8 cellular contexts compared by ENCODE assay signal in genomic region chr4:48127231-48127881, GRCh38. TPM values are rescaled to one million over a fixed set of nuclear protein-coding genes. Genes with fewer than 3 reads are reported as not detected.
A peak's percentile ranks its signal among the peaks of the same experiment; 100 is the strongest.
DNase-seq lines count a peak whose midpoint lies in the region; ATAC-seq and TF ChIP-seq lines count a peak whose summit lies in the region.

No MANE protein-coding gene starts in this region.

- no peaks in the 10 kb centered on the region for H3K9me3 ChIP-seq in body of pancreas

- H3K27me3 ChIP-seq in body of pancreas: no peaks in the 10 kb centered on the region

- H3K27me3 Mint-ChIP-seq in natural killer cell treated with Interleukin-12 subunit alpha and Interleukin-12 subunit beta and Interleukin-15 and Interleukin-18, amount 100 ng/mL, for 72 hours: no peaks in the 10 kb centered on the region
- peaks cover 1% of the 10 kb centered on the region for H3K27me3 Mint-ChIP-seq in endothelial cell (ENCODE audit: unreplicated experiment)

- no peaks in the 10 kb centered on the region for H3K9me3 Mint-ChIP-seq in natural killer cell treated with Interleukin-12 subunit alpha and Interleukin-12 subunit beta and Interleukin-15 and Interleukin-18, amount 100 ng/mL, for 72 hours
- H3K9me3 Mint-ChIP-seq in endothelial cell (ENCODE audit: unreplicated experiment): no peaks in the 10 kb centered on the region

- no peak for TF ChIP-seq POLR2A in body of pancreas (IDR thresholded peaks at IDR 0.05)

- peak overlapping the region; percentile 91 for H3K4me3 Mint-ChIP-seq in natural killer cell treated with Interleukin-12 subunit alpha and Interleukin-12 subunit beta and Interleukin-15 and Interleukin-18, amount 100 ng/mL, for 72 hours
- no peak overlapping the region for H3K4me3 Mint-ChIP-seq in endothelial cell (ENCODE audit: unreplicated experiment)

- H3K4me1 Mint-ChIP-seq in natural killer cell treated with Interleukin-12 subunit alpha and Interleukin-12 subunit beta and Interleukin-15 and Interleukin-18, amount 100 ng/mL, for 72 hours (ENCODE audit: low read depth in 2 of 2): peaks cover 80 to 90% of the 10 kb centered on the region in 2 donors
- H3K4me1 Mint-ChIP-seq in endothelial cell (ENCODE audit: unreplicated experiment): no peaks in the 10 kb centered on the region

- in situ Hi-C loops in ACHN (cut with HindIII; ENCODE audit: low pct_ligation_motif_present, low pct_unique_long_range_greater_than_20kb, low sequenced_read_pairs): no loop called here

- DNase-seq in DMS79 (lab: John Stamatoyannopoulos, UW) (peak; percentile 5), NCI-H187 (lab: John Stamatoyannopoulos, UW) (peak; percentile 42 to 68), body of pancreas (no peak), ACHN (no peak), islet precursor cell (no peak), endothelial cell (ENCODE audit: low spot score) (no peak)
- DNase-seq in natural killer cell treated with Interleukin-12 subunit alpha and Interleukin-12 subunit beta and Interleukin-15 and Interleukin-18, amount 100 ng/mL, for 72 hours (ENCODE audit: low spot score): no peak

- no peak for TF ChIP-seq CTCF in body of pancreas (IDR thresholded peaks at IDR 0.05)
- TF ChIP-seq CTCF in endothelial cell (IDR thresholded peaks at IDR 0.05; ENCODE audit: unreplicated experiment): no peak

- intact Hi-C loops in body of pancreas (cut with DNase I): no loop called here

- no peaks in the 10 kb centered on the region for H3K36me3 ChIP-seq in body of pancreas (replicated peaks in 1 of 2; ENCODE audit: insufficient read depth in 1 of 2, low read depth in 2 of 2)

- H3K4me1 ChIP-seq in body of pancreas: peaks cover 23% of the 10 kb centered on the region

- WGBS in body of pancreas, 2 donors: 20 to 32% methylated on average over 7 of the region's 7 CpGs

- H3K4me3 ChIP-seq in body of pancreas: no peak overlapping the region

- H3K27ac Mint-ChIP-seq in natural killer cell treated with Interleukin-12 subunit alpha and Interleukin-12 subunit beta and Interleukin-15 and Interleukin-18, amount 100 ng/mL, for 72 hours: peak overlapping the region; percentile 93 to 94
- H3K27ac Mint-ChIP-seq in endothelial cell (ENCODE audit: unreplicated experiment): no peak overlapping the region

- no peaks in the 10 kb centered on the region for H3K36me3 Mint-ChIP-seq in natural killer cell treated with Interleukin-12 subunit alpha and Interleukin-12 subunit beta and Interleukin-15 and Interleukin-18, amount 100 ng/mL, for 72 hours
- H3K36me3 Mint-ChIP-seq in endothelial cell (ENCODE audit: low read depth, unreplicated experiment): no peaks in the 10 kb centered on the region

- H3K27ac ChIP-seq in body of pancreas: peak overlapping the region; percentile 4 to 53 (median 34)

- ATAC-seq in body of pancreas (peak; percentile 25), HG02571 (IDR thresholded peaks at IDR 0.05; ENCODE audit: unreplicated experiment) (no peak)
- no peak for ATAC-seq in natural killer cell treated with Interleukin-12 subunit alpha and Interleukin-12 subunit beta and Interleukin-15 and Interleukin-18, amount 100 ng/mL, for 72 hours

RNA-seq across cellular contexts. Expression of gene TXK, which starts 6.7 kb away (rescaled TPM):
- 1 to 10 TPM in 1 of 2 donors, under 1 TPM in 1; 0.66 to 1.3 TPM for total RNA-seq in body of pancreas
- 10 to 100 TPM; 26.1 to 60.2 TPM for total RNA-seq in natural killer cell treated with Interleukin-12 subunit alpha and Interleukin-12 subunit beta and Interleukin-15 and Interleukin-18, amount 100 ng/mL, for 72 hours
- 0.36 TPM for total RNA-seq in endothelial cell (ENCODE audit: unreplicated experiment)

Comparison
In these comparisons a context has a peak if more than half of its experiments do, and no peak if none do; other contexts are left out.
1. DNase-seq: peak in DMS79 (single experiment) and NCI-H187 (2 of 2); none in body of pancreas (0 of 4), natural killer cell treated with Interleukin-12 subunit alpha and Interleukin-12 subunit beta and Interleukin-15 and Interleukin-18, amount 100 ng/mL, for 72 hours (single experiment), ACHN (single experiment), islet precursor cell (single experiment) and endothelial cell (single experiment).
2. RNA of gene TXK, which starts 6.7 kb away (total RNA-seq): 26.1 to 60.2 TPM in natural killer cell treated with Interleukin-12 subunit alpha and Interleukin-12 subunit beta and Interleukin-15 and Interleukin-18, amount 100 ng/mL, for 72 hours; 0.66 to 1.3 TPM in body of pancreas and 0.36 TPM in endothelial cell (single experiment); every median in the first group is over 10 times any median in the second.